In genomic region chr13:27847669-27848068, GRCh38 we compare ENCODE assay signal across 8 cellular contexts. TPM values are rescaled to one million over a fixed set of nuclear protein-coding genes. Genes with fewer than 3 reads are reported as not detected.
"Had no signal": no experiment of that assay in that cellular context is flagged by ENCODE, and none has a peak within 500 bp of the region (broad histone marks: within the 10 kb centered on the region; RNA-seq: fewer than 3 reads in every experiment).

No MANE protein-coding gene starts in this region.

- DNase-seq: IMR-90, KBM-7, KG1 had no signal

- H3K27ac ChIP-seq: HL-60 had no signal

- H3K4me3 ChIP-seq: K562 had no signal

RNA-seq across cellular contexts. Expression of gene GSX1, which starts 55.4 kb away (rescaled TPM):
- total RNA-seq: HepG2, HT-29, HT1080, IMR-90, K562 had no signal
